In the genomic region with DNA sequence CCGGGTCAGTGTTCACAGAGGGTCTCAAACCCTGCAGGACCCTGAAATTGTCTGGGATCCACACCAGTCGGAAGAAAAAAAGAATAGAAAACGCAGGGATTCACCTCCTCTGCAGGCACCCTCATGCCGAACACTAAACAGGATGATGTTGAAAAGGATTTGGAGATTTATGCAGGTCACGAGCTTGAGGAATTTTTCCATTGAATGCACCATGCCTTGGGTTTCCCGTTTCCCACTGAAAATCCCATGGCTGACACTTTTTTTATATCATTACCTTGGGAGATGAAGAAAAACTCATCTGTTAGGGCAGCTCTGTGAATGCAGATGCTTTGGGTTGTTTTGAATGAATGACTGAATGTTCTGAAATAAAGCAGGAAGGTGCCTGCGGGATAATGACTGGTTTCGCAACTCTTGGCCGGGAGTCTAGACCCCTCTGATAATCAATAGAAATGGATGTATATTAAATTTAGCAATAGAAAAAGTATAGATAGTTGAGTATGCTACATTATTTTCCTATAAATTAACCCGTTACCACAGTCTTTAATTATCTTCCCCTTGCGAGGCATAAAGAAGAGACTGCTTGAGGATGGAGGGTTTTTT, we compare ENCODE assay signal across 2 cellular contexts.
TF ChIP-seq lines count a peak whose summit lies in the region.

No MANE protein-coding gene starts in this region.

TF ChIP-seq in K562, 482 proteins besides CTCF, POLR2A, EP300 and RAD21:
- TF ChIP-seq ZNF41 (CRISPR knock-in tag; conservative IDR thresholded peaks at IDR 0.05), result no peak
- no peak for TF ChIP-seq FOXJ2 (tag; IDR thresholded peaks at IDR 0.05)
- TF ChIP-seq, protein P1, sequence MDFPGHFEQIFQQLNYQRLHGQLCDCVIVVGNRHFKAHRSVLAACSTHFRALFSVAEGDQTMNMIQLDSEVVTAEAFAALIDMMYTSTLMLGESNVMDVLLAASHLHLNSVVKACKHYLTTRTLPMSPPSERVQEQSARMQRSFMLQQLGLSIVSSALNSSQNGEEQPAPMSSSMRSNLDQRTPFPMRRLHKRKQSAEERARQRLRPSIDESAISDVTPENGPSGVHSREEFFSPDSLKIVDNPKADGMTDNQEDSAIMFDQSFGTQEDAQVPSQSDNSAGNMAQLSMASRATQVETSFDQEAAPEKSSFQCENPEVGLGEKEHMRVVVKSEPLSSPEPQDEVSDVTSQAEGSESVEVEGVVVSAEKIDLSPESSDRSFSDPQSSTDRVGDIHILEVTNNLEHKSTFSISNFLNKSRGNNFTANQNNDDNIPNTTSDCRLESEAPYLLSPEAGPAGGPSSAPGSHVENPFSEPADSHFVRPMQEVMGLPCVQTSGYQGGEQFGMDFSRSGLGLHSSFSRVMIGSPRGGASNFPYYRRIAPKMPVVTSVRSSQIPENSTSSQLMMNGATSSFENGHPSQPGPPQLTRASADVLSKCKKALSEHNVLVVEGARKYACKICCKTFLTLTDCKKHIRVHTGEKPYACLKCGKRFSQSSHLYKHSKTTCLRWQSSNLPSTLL (IDR thresholded peaks at IDR 0.05), result no peak
- no peak for TF ChIP-seq ZNF232 (CRISPR knock-in tag; IDR thresholded peaks at IDR 0.05)
- no peak for TF ChIP-seq CEBPG (CRISPR knock-in tag; IDR thresholded peaks at IDR 0.05)
- 0 out of 4 replicates have a peak, but pooled peaks of 1 of the 2 experiments have one; percentile 18 for TF ChIP-seq CEBPG (tag; conservative IDR thresholded peaks at IDR 0.05 in 1 of 2, IDR thresholded peaks at IDR 0.05 in 1 of 2)
- TF ChIP-seq, protein P2, sequence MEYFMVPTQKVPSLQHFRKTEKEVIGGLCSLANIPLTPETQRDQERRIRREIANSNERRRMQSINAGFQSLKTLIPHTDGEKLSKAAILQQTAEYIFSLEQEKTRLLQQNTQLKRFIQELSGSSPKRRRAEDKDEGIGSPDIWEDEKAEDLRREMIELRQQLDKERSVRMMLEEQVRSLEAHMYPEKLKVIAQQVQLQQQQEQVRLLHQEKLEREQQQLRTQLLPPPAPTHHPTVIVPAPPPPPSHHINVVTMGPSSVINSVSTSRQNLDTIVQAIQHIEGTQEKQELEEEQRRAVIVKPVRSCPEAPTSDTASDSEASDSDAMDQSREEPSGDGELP (CRISPR knock-in tag; IDR thresholded peaks at IDR 0.05; ENCODE audit: borderline replicate concordance), result no peak
- TF ChIP-seq PHB (CRISPR knock-in tag; IDR thresholded peaks at IDR 0.05), result no peak
- TF ChIP-seq CHD4 (IDR thresholded peaks at IDR 0.05; ENCODE audit: insufficient read depth, insufficient replicate concordance, low read depth, low read length, poor library complexity, severe bottlenecking), result no peak
- TF ChIP-seq CEBPB (tag; IDR thresholded peaks at IDR 0.05), result peak; percentile 16; the same call in 1 of the 2 replicates
- TF ChIP-seq ZNF644 (tag; IDR thresholded peaks at IDR 0.05; ENCODE audit: low read depth), result no peak
- TF ChIP-seq TCF7 (IDR thresholded peaks at IDR 0.05; ENCODE audit: borderline replicate concordance), result no peak
TF ChIP-seq in K562: peak in this region for 2.

TF ChIP-seq in HepG2, 621 proteins besides CTCF, POLR2A, EP300 and RAD21:
- TF ChIP-seq CEBPB (IDR thresholded peaks at IDR 0.05; ENCODE audit: borderline replicate concordance, low read depth, low read length) (peak; percentile 84), HCFC1 (IDR thresholded peaks at IDR 0.05; ENCODE audit: low read depth, low read length) (no peak), TBX2 (CRISPR knock-in tag; IDR thresholded peaks at IDR 0.05; ENCODE audit: borderline replicate concordance) (0 out of 2 replicates have a peak, but pooled peaks have one; percentile 8), ZNF670 (CRISPR knock-in tag; IDR thresholded peaks at IDR 0.05; ENCODE audit: borderline replicate concordance) (0 out of 2 replicates have a peak, but pooled peaks have one; percentile 37), CEBPG (CRISPR knock-in tag; IDR thresholded peaks at IDR 0.05) (peak; percentile 58), MED1 (CRISPR knock-in tag; IDR thresholded peaks at IDR 0.05) (0 out of 2 replicates have a peak, but pooled peaks have one; percentile 12), ETV5 (CRISPR knock-in tag; IDR thresholded peaks at IDR 0.05; ENCODE audit: borderline replicate concordance) (no peak), SOX6 (IDR thresholded peaks at IDR 0.05) (no peak), SOX6 (CRISPR knock-in tag; IDR thresholded peaks at IDR 0.05) (0 out of 2 replicates have a peak, but pooled peaks have one; percentile 7)
